In the genomic region with DNA sequence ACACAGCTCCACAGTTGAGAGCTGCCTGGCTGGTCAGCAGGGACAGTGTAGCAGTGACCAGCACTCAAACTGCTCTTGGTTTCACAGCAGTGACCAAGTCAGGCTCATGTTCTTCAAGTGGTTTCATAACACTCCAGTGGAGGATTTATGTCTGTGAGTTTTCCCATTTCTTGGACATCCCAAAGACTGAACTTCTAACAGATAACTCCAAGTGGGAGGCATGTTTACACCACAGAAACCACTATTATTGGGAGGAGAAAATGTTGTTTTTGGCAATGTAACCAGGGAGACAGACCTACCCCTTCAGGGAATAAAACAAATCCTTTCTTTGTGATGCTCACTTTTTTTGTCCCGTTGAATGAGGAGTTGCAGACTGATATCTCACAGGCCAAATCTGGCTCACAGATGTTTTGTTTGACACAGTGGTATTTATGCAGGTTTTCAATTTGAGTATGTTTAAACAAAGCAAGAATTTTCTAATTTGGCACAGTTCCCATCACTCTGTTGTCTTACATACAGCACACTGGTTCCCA, we compare ENCODE assay signal across 14 cellular contexts.
DNase-seq lines count a peak whose midpoint lies in the region; ATAC-seq and TF ChIP-seq lines count a peak whose summit lies in the region.
"Had no signal": no experiment of that assay in that cellular context is flagged by ENCODE, and none has a peak within 500 bp of the region (broad histone marks: within the 10 kb centered on the region; RNA-seq: fewer than 3 reads in every experiment).

No MANE protein-coding gene starts in this region.

- H3K36me3 ChIP-seq in IMR-90 (ENCODE audit: control insufficient read depth, insufficient read depth, low read length): no peaks in the 10 kb centered on the region
- H3K36me3 ChIP-seq in mesenchymal stem cell (ENCODE audit: control insufficient read depth in 1 of 2, insufficient read depth in 2 of 2, low read depth in 1 of 2, low read length in 2 of 2): no peaks in the 10 kb centered on the region
- H3K36me3 ChIP-seq: pancreas had no signal

- H4K8ac ChIP-seq in IMR-90 (ENCODE audit: low read depth in 2 of 2, low read length in 2 of 2): no peak overlapping the region
- no peak overlapping the region for H4K8ac ChIP-seq in mesenchymal stem cell (ENCODE audit: low read length)

- H2BK15ac ChIP-seq in IMR-90 (ENCODE audit: low read depth, low read length) (no peak overlapping the region), mesenchymal stem cell (ENCODE audit: low read depth, poor library complexity, severe bottlenecking) (no peak overlapping the region)

- H2AK5ac ChIP-seq in IMR-90 (ENCODE audit: low read depth, low read length) (no peak overlapping the region), mesenchymal stem cell (ENCODE audit: low read length, severe bottlenecking) (no peak overlapping the region)

- H4K91ac ChIP-seq in IMR-90 (ENCODE audit: insufficient read depth, low read depth, low read length) (no peak overlapping the region), mesenchymal stem cell (ENCODE audit: low read length) (no peak overlapping the region)

- no peak for TF ChIP-seq POLR2A in IMR-90 (IDR thresholded peaks at IDR 0.05; ENCODE audit: low read depth, low read length)

- no CpG with 5 or more reads among the region's 1 CpG for WGBS in IMR-90 (ENCODE audit: extremely low coverage in 2 of 2, insufficient read length in 1 of 2), 2 experiments
- 0% methylated on average over 1 of the region's 1 CpG for WGBS in mesenchymal stem cell

- no TSS peak for BruUV-seq in IMR-90 (replicated peaks; lab: Mats Ljungman, UMichigan)

- H3K4me1 ChIP-seq in IMR-90 (ENCODE audit: control insufficient read depth, insufficient read depth, low read length) (no peaks in the 10 kb centered on the region; the same call in 1 of the 2 replicates), mesenchymal stem cell (ENCODE audit: control insufficient read depth, insufficient read depth, low read depth, low read length) (no peaks in the 10 kb centered on the region)
- H3K4me1 ChIP-seq: pancreas had no signal

- H3K4me3 ChIP-seq in IMR-90 (ENCODE audit: insufficient read depth, low read depth, low read length) (no peak overlapping the region), mesenchymal stem cell (ENCODE audit: insufficient read depth in 1 of 2, low read depth in 1 of 2, low read length in 2 of 2) (no peak overlapping the region)
- H3K4me3 ChIP-seq: pancreas had no signal

- no peak for TF ChIP-seq RAD21 in IMR-90 (IDR thresholded peaks at IDR 0.05; ENCODE audit: low read length)

- ATAC-seq in IMR-90 (ENCODE audit: low read depth) (peak; percentile 73), HG03175 (IDR thresholded peaks at IDR 0.05; ENCODE audit: unreplicated experiment) (no peak)
- ATAC-seq: left lobe of liver had no signal

- dilution Hi-C loops in IMR-90 (cut with HindIII; ENCODE audit: low sequenced_read_pairs, unreplicated experiment): no loop called here

- no peak overlapping the region for H3K9ac ChIP-seq in IMR-90 (ENCODE audit: low read depth, low read length)
- H3K9ac ChIP-seq in mesenchymal stem cell (ENCODE audit: low read length): no peak overlapping the region

- no peaks in the 10 kb centered on the region for H4K20me1 ChIP-seq in IMR-90 (ENCODE audit: insufficient read depth, low read length)

- no peaks in the 10 kb centered on the region for H3K9me1 ChIP-seq in IMR-90 (ENCODE audit: insufficient read depth, low read length)

- intact Hi-C loops in IMR-90 (cut with micrococcal nuclease): loop anchor here (5.0 kb wide), 1 partner anchor 50 kb away; no protein-coding TSS in a partner anchor

- H3K18ac ChIP-seq in IMR-90 (ENCODE audit: low read depth, low read length): no peak overlapping the region
- no peak overlapping the region for H3K18ac ChIP-seq in mesenchymal stem cell (ENCODE audit: low read depth in 1 of 2, low read length in 2 of 2)

- CTCF ChIA-PET in IMR-90 (lab: Yijun Ruan, JAX) (no interaction called here), GM10248 (lab: Yijun Ruan, JAX) (no interaction called here)

- H3K23ac ChIP-seq in IMR-90 (ENCODE audit: low read depth, low read length) (peak overlapping the region; percentile 56; the same call in 1 of the 2 replicates), mesenchymal stem cell (ENCODE audit: low read length in 2 of 2) (no peak overlapping the region)

- H2BK120ac ChIP-seq in IMR-90 (ENCODE audit: low read depth, low read length) (no peak overlapping the region), mesenchymal stem cell (ENCODE audit: low read depth, low read length) (no peak overlapping the region)

- POLR2A ChIA-PET in IMR-90 (lab: Charles Lee; ENCODE audit: unreplicated experiment) (no interaction called here), GM10248 (lab: Yijun Ruan, JAX) (no interaction called here)

- H3K4ac ChIP-seq in IMR-90 (ENCODE audit: low read depth, low read length): no peak overlapping the region
- H3K4ac ChIP-seq in mesenchymal stem cell (ENCODE audit: low read depth in 1 of 2, low read length in 2 of 2): no peak overlapping the region

- H3K4me2 ChIP-seq in IMR-90 (ENCODE audit: low read depth, low read length): no peak overlapping the region; the same call in 1 of the 2 replicates
- H3K4me2 ChIP-seq in mesenchymal stem cell (ENCODE audit: low read length, poor library complexity, severe bottlenecking): no peak overlapping the region

- no peak overlapping the region for H2AK9ac ChIP-seq in IMR-90 (replicated peaks; ENCODE audit: low read depth, low read length, poor library complexity)

- H4K5ac ChIP-seq in IMR-90 (ENCODE audit: low read depth, low read length): no peak overlapping the region

- no peak overlapping the region for H3K56ac ChIP-seq in IMR-90 (ENCODE audit: extremely low read depth, insufficient read depth, low read length)

- no peak overlapping the region for H2BK20ac ChIP-seq in IMR-90 (ENCODE audit: low read depth, low read length)

- H3K27ac ChIP-seq in IMR-90 (ENCODE audit: insufficient read depth, low read length) (no peak overlapping the region), mesenchymal stem cell (ENCODE audit: low read length, poor library complexity, severe bottlenecking) (no peak overlapping the region)
- H3K27ac ChIP-seq: pancreas had no signal

- H2BK5ac ChIP-seq in IMR-90 (ENCODE audit: low read depth, low read length, poor library complexity, severe bottlenecking) (no peak overlapping the region), mesenchymal stem cell (ENCODE audit: low read depth, low read length, poor library complexity, severe bottlenecking) (no peak overlapping the region)

- in situ Hi-C loops in IMR-90 (cut with MboI; ENCODE audit: low sequenced_read_pairs): no loop called here

- H3K9me3 ChIP-seq in IMR-90 (ENCODE audit: control insufficient read depth, insufficient read depth, low read length) (no peaks in the 10 kb centered on the region), mesenchymal stem cell (ENCODE audit: control insufficient read depth, low read length) (no peaks in the 10 kb centered on the region)
- H3K9me3 ChIP-seq: pancreas had no signal

- H3K27me3 ChIP-seq in IMR-90 (ENCODE audit: control insufficient read depth, insufficient read depth, low read length): peaks cover 3% of the 10 kb centered on the region; the same call in 1 of the 2 replicates
- H3K27me3 ChIP-seq in mesenchymal stem cell (ENCODE audit: control insufficient read depth in 1 of 2, insufficient read depth in 1 of 2, low read length in 2 of 2): peaks cover 0 to 3% of the 10 kb centered on the region in 2 experiments
- H3K27me3 ChIP-seq: pancreas had no signal

- H3K79me1 ChIP-seq in IMR-90 (ENCODE audit: low read depth in 1 of 2, low read length in 2 of 2) (no peaks in the 10 kb centered on the region), mesenchymal stem cell (replicated peaks; ENCODE audit: low read length, poor library complexity, severe bottlenecking) (no peaks in the 10 kb centered on the region)

- H2AFZ ChIP-seq in IMR-90 (replicated peaks; ENCODE audit: low read length, poor library complexity): no peak overlapping the region
- no peak overlapping the region for H2AFZ ChIP-seq in mesenchymal stem cell (ENCODE audit: low read depth, low read length)

- no peak for TF ChIP-seq CTCF in IMR-90 (conservative IDR thresholded peaks at IDR 0.05; ENCODE audit: low read depth, low read length)
- no peak for TF ChIP-seq CTCF in GM10248 (IDR thresholded peaks at IDR 0.05; ENCODE audit: control extremely low read depth, extremely low read depth, low read depth, missing control alignments)

- no peak overlapping the region for H3K14ac ChIP-seq in IMR-90 (replicated peaks; ENCODE audit: low read depth, low read length)
- no peak overlapping the region for H3K14ac ChIP-seq in mesenchymal stem cell (ENCODE audit: low read length in 2 of 2)

- DNase-seq in COR-L47 (lab: John Stamatoyannopoulos, UW): peak; percentile 64
- DNase-seq in IMR-90: peak; percentile 65
- peak; percentile 79 for DNase-seq in astrocyte of the hippocampus (ENCODE audit: low read depth, low spot score)
- peak; percentile 91 for DNase-seq in mesenchymal stem cell
- DNase-seq in NCI-H524 (lab: John Stamatoyannopoulos, UW): no peak
- DNase-seq in GM10248 (ENCODE audit: extremely low spot score): no peak
- no peak for DNase-seq in kidney glomerular epithelial cell (lab: John Stamatoyannopoulos, UW)
- DNase-seq: activated gamma-delta T cell; NK-92 treated with Interleukin-12 subunit alpha and Interleukin-12 subunit beta, amount 100 ng/mL, for 24 hours; pancreas; stimulated activated CD4-positive, alpha-beta T cell treated with anti-CD3 and anti-CD28 coated beads, Interleukin-2, amount 100 ng/mL, for 48 hours; stimulated activated naive CD4-positive, alpha-beta T cell had no signal

- no peak overlapping the region for H2BK12ac ChIP-seq in mesenchymal stem cell (ENCODE audit: low read length in 2 of 2)

TF ChIP-seq in IMR-90, 13 proteins besides CTCF, POLR2A, EP300 and RAD21:
- TF ChIP-seq CHD1 (IDR thresholded peaks at IDR 0.05; ENCODE audit: low read depth, low read length) (no peak), SMC3 (IDR thresholded peaks at IDR 0.05; ENCODE audit: low read depth, low read length) (no peak), USF2 (IDR thresholded peaks at IDR 0.05; ENCODE audit: low read depth, low read length) (no peak), BHLHE40 (IDR thresholded peaks at IDR 0.05; ENCODE audit: low read depth, low read length) (no peak), RFX5 (IDR thresholded peaks at IDR 0.05; ENCODE audit: low read depth, low read length) (no peak), FOS (IDR thresholded peaks at IDR 0.05; ENCODE audit: low read depth, low read length) (no peak), NFE2L2 (IDR thresholded peaks at IDR 0.05; ENCODE audit: low read depth, low read length) (no peak), MAZ (IDR thresholded peaks at IDR 0.05; ENCODE audit: borderline replicate concordance, low read depth, low read length) (no peak)

Comparison
In these comparisons a context has a peak if more than half of its experiments do, and no peak if none do; other contexts are left out.
1. DNase-seq: peak in COR-L47 (single experiment), IMR-90 (single experiment), astrocyte of the hippocampus (single experiment) and mesenchymal stem cell (single experiment); none in NCI-H524 (0 of 2), GM10248 (single experiment) and kidney glomerular epithelial cell (single experiment).